In the genomic region with DNA sequence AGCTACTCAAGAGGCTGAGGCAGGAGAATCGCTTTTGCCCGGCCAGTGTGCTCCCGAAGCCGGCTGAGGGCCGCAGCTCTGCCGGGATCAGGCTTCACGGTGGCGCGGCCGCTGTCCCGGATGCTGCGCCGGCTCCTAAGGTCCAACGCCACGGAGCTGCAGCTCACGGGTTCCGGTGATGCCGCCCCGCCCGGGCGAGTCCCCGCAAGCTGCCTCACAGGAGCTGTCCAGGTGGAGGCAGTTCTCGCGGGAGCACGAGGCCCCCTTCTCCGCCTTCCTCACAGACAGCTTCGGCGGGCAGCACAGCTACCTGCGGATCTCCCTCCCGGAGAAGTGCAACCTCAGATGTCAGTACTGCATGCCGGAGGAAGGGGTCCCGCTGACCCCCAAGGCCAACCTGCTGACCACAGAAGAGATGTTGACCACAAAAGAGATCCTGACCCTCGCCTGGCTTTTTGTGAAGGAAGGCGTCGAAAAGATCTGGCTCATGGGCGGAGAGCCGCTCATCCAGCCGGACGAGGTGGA, we compare ENCODE assay signal across 1 cellular context.
TF ChIP-seq lines count a peak whose summit lies in the region.

No MANE protein-coding gene starts in this region.

TF ChIP-seq in HepG2, 621 proteins besides CTCF, POLR2A, EP300 and RAD21 (continued from another document):
- TF ChIP-seq, protein P1, sequence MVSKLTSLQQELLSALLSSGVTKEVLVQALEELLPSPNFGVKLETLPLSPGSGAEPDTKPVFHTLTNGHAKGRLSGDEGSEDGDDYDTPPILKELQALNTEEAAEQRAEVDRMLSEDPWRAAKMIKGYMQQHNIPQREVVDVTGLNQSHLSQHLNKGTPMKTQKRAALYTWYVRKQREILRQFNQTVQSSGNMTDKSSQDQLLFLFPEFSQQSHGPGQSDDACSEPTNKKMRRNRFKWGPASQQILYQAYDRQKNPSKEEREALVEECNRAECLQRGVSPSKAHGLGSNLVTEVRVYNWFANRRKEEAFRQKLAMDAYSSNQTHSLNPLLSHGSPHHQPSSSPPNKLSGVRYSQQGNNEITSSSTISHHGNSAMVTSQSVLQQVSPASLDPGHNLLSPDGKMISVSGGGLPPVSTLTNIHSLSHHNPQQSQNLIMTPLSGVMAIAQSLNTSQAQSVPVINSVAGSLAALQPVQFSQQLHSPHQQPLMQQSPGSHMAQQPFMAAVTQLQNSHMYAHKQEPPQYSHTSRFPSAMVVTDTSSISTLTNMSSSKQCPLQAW (CRISPR knock-in tag; IDR thresholded peaks at IDR 0.05): no peak
- TF ChIP-seq, protein P2, sequence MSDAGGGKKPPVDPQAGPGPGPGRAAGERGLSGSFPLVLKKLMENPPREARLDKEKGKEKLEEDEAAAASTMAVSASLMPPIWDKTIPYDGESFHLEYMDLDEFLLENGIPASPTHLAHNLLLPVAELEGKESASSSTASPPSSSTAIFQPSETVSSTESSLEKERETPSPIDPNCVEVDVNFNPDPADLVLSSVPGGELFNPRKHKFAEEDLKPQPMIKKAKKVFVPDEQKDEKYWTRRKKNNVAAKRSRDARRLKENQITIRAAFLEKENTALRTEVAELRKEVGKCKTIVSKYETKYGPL (CRISPR knock-in tag; IDR thresholded peaks at IDR 0.05): no peak
- TF ChIP-seq, protein P3, sequence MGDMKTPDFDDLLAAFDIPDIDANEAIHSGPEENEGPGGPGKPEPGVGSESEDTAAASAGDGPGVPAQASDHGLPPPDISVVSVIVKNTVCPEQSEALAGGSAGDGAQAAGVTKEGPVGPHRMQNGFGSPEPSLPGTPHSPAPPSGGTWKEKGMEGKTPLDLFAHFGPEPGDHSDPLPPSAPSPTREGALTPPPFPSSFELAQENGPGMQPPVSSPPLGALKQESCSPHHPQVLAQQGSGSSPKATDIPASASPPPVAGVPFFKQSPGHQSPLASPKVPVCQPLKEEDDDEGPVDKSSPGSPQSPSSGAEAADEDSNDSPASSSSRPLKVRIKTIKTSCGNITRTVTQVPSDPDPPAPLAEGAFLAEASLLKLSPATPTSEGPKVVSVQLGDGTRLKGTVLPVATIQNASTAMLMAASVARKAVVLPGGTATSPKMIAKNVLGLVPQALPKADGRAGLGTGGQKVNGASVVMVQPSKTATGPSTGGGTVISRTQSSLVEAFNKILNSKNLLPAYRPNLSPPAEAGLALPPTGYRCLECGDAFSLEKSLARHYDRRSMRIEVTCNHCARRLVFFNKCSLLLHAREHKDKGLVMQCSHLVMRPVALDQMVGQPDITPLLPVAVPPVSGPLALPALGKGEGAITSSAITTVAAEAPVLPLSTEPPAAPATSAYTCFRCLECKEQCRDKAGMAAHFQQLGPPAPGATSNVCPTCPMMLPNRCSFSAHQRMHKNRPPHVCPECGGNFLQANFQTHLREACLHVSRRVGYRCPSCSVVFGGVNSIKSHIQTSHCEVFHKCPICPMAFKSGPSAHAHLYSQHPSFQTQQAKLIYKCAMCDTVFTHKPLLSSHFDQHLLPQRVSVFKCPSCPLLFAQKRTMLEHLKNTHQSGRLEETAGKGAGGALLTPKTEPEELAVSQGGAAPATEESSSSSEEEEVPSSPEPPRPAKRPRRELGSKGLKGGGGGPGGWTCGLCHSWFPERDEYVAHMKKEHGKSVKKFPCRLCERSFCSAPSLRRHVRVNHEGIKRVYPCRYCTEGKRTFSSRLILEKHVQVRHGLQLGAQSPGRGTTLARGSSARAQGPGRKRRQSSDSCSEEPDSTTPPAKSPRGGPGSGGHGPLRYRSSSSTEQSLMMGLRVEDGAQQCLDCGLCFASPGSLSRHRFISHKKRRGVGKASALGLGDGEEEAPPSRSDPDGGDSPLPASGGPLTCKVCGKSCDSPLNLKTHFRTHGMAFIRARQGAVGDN (CRISPR knock-in tag; IDR thresholded peaks at IDR 0.05): peak; percentile 19; the same call in 1 of the 2 replicates
- 0 out of 2 replicates have a peak, but pooled peaks have one; percentile 24 for TF ChIP-seq ZNF274 (CRISPR knock-in tag; IDR thresholded peaks at IDR 0.05)
- TF ChIP-seq U2AF2 (IDR thresholded peaks at IDR 0.05; ENCODE audit: low read depth, low read length): no peak
